Comparison of ENCODE assay signal across 21 cellular contexts in the genomic region with DNA sequence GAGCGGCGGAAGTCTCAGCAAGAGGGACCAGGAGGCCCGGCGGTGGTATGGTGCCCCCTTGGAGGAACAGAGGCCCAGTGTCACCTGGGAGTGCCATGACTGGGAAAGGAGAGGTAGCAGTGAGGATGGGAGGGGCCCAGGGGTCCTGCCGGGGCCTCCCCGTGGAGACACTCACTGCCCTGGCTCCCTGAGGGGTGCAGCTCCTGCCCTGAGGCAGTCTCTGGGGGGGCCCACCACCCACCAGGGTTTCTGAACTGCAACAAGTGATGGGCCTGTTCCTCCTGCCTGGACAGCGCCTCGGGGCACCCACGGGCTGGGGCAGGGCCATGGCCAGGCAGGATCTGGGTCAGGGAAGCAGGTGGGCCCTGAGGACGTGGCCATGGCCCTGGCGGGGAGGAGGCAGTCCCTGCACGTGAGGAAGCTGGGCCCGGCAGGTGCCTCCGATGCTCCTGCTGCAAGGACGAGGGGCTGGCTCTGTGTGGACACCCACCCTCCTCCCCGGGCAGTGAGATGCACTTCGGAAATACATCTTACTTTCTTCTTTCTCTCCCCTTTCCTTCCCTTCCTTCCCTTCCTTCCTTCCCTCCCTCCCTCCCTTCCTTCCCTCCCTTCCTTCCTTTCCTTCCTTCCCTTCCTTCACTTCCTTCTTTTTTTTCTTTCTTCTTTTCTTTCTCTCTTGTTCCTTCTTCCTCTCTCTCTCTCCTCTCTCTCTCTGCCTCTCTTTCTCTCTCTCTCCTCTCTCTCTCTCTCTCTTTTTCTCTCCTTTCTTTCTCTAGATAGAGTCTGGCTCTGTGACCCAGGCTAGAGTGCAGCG.
A peak's percentile ranks its signal among the peaks of the same experiment; 100 is the strongest.
DNase-seq lines count a peak whose midpoint lies in the region; ATAC-seq and TF ChIP-seq lines count a peak whose summit lies in the region.
"Had no signal": no experiment of that assay in that cellular context is flagged by ENCODE, and none has a peak within 500 bp of the region (broad histone marks: within the 10 kb centered on the region; RNA-seq: fewer than 3 reads in every experiment).

No MANE protein-coding gene starts in this region.

- H4K8ac ChIP-seq in neuronal stem cell (ENCODE audit: low read depth, low read length) = no peak overlapping the region

- H3K27me3 ChIP-seq in CD4-positive, alpha-beta T cell (ENCODE audit: control insufficient read depth, insufficient read depth, low read length) = no peaks in the 10 kb centered on the region
- H3K27me3 ChIP-seq in neuronal stem cell (ENCODE audit: control insufficient read depth in 3 of 3, insufficient read depth in 3 of 3, low read depth in 1 of 3, low read length in 3 of 3) = peaks cover 0 to 8% (median 3%) of the 10 kb centered on the region in 3 experiments
- H3K27me3 ChIP-seq: Peyer's patch had no signal

- H2BK15ac ChIP-seq in neuronal stem cell (ENCODE audit: low read length) = peak overlapping the region; percentile 100

- peaks cover 4% of the 10 kb centered on the region for H3K9me3 Mint-ChIP-seq in T-helper 1 cell treated with Interleukin-12 subunit alpha and Interleukin-12 subunit beta and Interleukin-4 antibody, amounts not matched to agents 30 μg/mL and 1 μg/mL, for 36 hours
- no peaks in the 10 kb centered on the region for H3K9me3 Mint-ChIP-seq in CD4-positive, alpha-beta T cell
- peaks cover 8% of the 10 kb centered on the region for H3K9me3 Mint-ChIP-seq in dendritic cell treated with granulocyte-macrophage colony-stimulating factor and Interleukin-4, amounts not matched to agents 40 ng/mL and 50 ng/mL, for 4 days

- WGBS in neuronal stem cell (ENCODE audit: extremely low coverage in 2 of 2, insufficient read length in 2 of 2, insufficient replicate concordance in 1 of 2), 2 donors = no CpG with 5 or more reads among the region's 18 CpGs

- no peaks in the 10 kb centered on the region for H3K9me3 ChIP-seq in CD4-positive, alpha-beta T cell (ENCODE audit: control insufficient read depth, low read length)
- H3K9me3 ChIP-seq in neuronal stem cell (replicated peaks in 1 of 2; ENCODE audit: control insufficient read depth in 2 of 2, insufficient read depth in 1 of 2, low read depth in 1 of 2, low read length in 2 of 2) = no peaks in the 10 kb centered on the region
- H3K9me3 ChIP-seq: Peyer's patch had no signal

- no peak overlapping the region for H2BK5ac ChIP-seq in neuronal stem cell (ENCODE audit: low read length)

- H3K18ac ChIP-seq in neuronal stem cell (ENCODE audit: low read length) = peak overlapping the region; percentile 85

- no peak overlapping the region for H3K4me2 ChIP-seq in neuronal stem cell (ENCODE audit: insufficient read depth, low read length, poor library complexity, severe bottlenecking)

- H3K4me3 Mint-ChIP-seq in T-helper 1 cell treated with Interleukin-12 subunit alpha and Interleukin-12 subunit beta and Interleukin-4 antibody, amounts not matched to agents 30 μg/mL and 1 μg/mL, for 36 hours = no peak overlapping the region
- H3K4me3 Mint-ChIP-seq in CD4-positive, alpha-beta T cell = no peak overlapping the region
- H3K4me3 Mint-ChIP-seq in dendritic cell treated with granulocyte-macrophage colony-stimulating factor and Interleukin-4, amounts not matched to agents 40 ng/mL and 50 ng/mL, for 4 days = no peak overlapping the region

- CTCF ChIA-PET in CD4-positive, alpha-beta T cell (lab: Charles Lee) = no interaction called here

- peaks cover 2% of the 10 kb centered on the region for H3K36me3 Mint-ChIP-seq in T-helper 1 cell treated with Interleukin-12 subunit alpha and Interleukin-12 subunit beta and Interleukin-4 antibody, amounts not matched to agents 30 μg/mL and 1 μg/mL, for 36 hours (ENCODE audit: low read depth)
- no peaks in the 10 kb centered on the region for H3K36me3 Mint-ChIP-seq in CD4-positive, alpha-beta T cell (ENCODE audit: low read depth)
- no peaks in the 10 kb centered on the region for H3K36me3 Mint-ChIP-seq in dendritic cell treated with granulocyte-macrophage colony-stimulating factor and Interleukin-4, amounts not matched to agents 40 ng/mL and 50 ng/mL, for 4 days (ENCODE audit: low read depth)

- no peak for TF ChIP-seq CTCF in CD4-positive, alpha-beta T cell (IDR thresholded peaks at IDR 0.05)

- DNase-seq in T-helper 1 cell = no peak
- DNase-seq in CD4-positive, alpha-beta T cell = no peak
- DNase-seq in neuronal stem cell (ENCODE audit: low spot score) = no peak
- no peak for DNase-seq in Ammon's horn (ENCODE audit: low spot score)
- DNase-seq in G401 (ENCODE audit: low spot score) = no peak
- DNase-seq in NCI-H128 (lab: John Stamatoyannopoulos, UW; ENCODE audit: unreplicated experiment) = no peak
- DNase-seq: DND-41, GDM1, GOT3, IMR-90, Kasumi-1, NCI-H1105 treated with DMSO at 0.1 percent for 48 hours, NCI-H187, NCI-H226, NCI-H524 treated with DMSO at 0.1 percent for 48 hours, Peyer's patch had no signal

- H3K4me3 ChIP-seq in neuronal stem cell (ENCODE audit: low read length in 2 of 2) = no peak overlapping the region
- H3K4me3 ChIP-seq: GM12878, Peyer's patch had no signal

- no peak overlapping the region for H2AFZ ChIP-seq in neuronal stem cell (ENCODE audit: low read length)

- H3K14ac ChIP-seq in neuronal stem cell (ENCODE audit: low read length) = peak overlapping the region; percentile 82

- peaks cover 2% of the 10 kb centered on the region for H3K79me1 ChIP-seq in neuronal stem cell (ENCODE audit: low read depth, low read length)

- peaks cover 27 to 48% of the 10 kb centered on the region in 2 donors for H3K4me1 ChIP-seq in neuronal stem cell (ENCODE audit: control insufficient read depth in 2 of 2, insufficient read depth in 1 of 2, low read depth in 1 of 2, low read length in 2 of 2)

- H3K23ac ChIP-seq in neuronal stem cell (ENCODE audit: low read depth, low read length, poor library complexity) = peak overlapping the region; percentile 91

- POLR2A ChIA-PET in CD4-positive, alpha-beta T cell (lab: Charles Lee) = no interaction called here

- H3K4ac ChIP-seq in neuronal stem cell (ENCODE audit: low read length) = peak overlapping the region; percentile 76

- intact Hi-C loops in CD4-positive, alpha-beta T cell (cut with DNase I, micrococcal nuclease) = no loop called here
- intact Hi-C loops in dendritic cell treated with granulocyte-macrophage colony-stimulating factor and Interleukin-4, amounts not matched to agents 40 ng/mL and 50 ng/mL, for 4 days (cut with micrococcal nuclease) = no loop called here

- H3K27ac ChIP-seq in CD4-positive, alpha-beta T cell (ENCODE audit: low read depth, low read length) = no peak overlapping the region
- no peak overlapping the region for H3K27ac ChIP-seq in neuronal stem cell (replicated peaks; ENCODE audit: low read length)
- H3K27ac ChIP-seq: 22Rv1, Peyer's patch had no signal

- no peaks in the 10 kb centered on the region for H3K36me3 ChIP-seq in neuronal stem cell (replicated peaks in 1 of 2; ENCODE audit: control insufficient read depth in 2 of 2, insufficient read depth in 2 of 2, low read length in 2 of 2)
- H3K36me3 ChIP-seq: Peyer's patch had no signal

- H4K91ac ChIP-seq in neuronal stem cell (ENCODE audit: low read depth, low read length, poor library complexity) = no peak overlapping the region

- in situ Hi-C loops in G401 (cut with HindIII; ENCODE audit: low sequenced_read_pairs) = no loop called here

- no peaks in the 10 kb centered on the region for H3K4me1 Mint-ChIP-seq in T-helper 1 cell treated with Interleukin-12 subunit alpha and Interleukin-12 subunit beta and Interleukin-4 antibody, amounts not matched to agents 30 μg/mL and 1 μg/mL, for 36 hours (ENCODE audit: low read depth)
- peaks cover 5% of the 10 kb centered on the region for H3K4me1 Mint-ChIP-seq in CD4-positive, alpha-beta T cell (ENCODE audit: low read depth)
- no peaks in the 10 kb centered on the region for H3K4me1 Mint-ChIP-seq in dendritic cell treated with granulocyte-macrophage colony-stimulating factor and Interleukin-4, amounts not matched to agents 40 ng/mL and 50 ng/mL, for 4 days (ENCODE audit: low read depth)

- no peak for ATAC-seq in CD4-positive, alpha-beta T cell (ENCODE audit: poor library complexity)
- ATAC-seq: GM12878, Right ventricle myocardium inferior had no signal

- peak overlapping the region; percentile 49 for H3K27ac Mint-ChIP-seq in T-helper 1 cell treated with Interleukin-12 subunit alpha and Interleukin-12 subunit beta and Interleukin-4 antibody, amounts not matched to agents 30 μg/mL and 1 μg/mL, for 36 hours
- peak overlapping the region; percentile 71 for H3K27ac Mint-ChIP-seq in CD4-positive, alpha-beta T cell
- H3K27ac Mint-ChIP-seq in dendritic cell treated with granulocyte-macrophage colony-stimulating factor and Interleukin-4, amounts not matched to agents 40 ng/mL and 50 ng/mL, for 4 days = peak overlapping the region; percentile 38

- H2BK12ac ChIP-seq in neuronal stem cell (ENCODE audit: low read length) = peak overlapping the region; percentile 90

- H2BK120ac ChIP-seq in neuronal stem cell (ENCODE audit: low read depth, low read length) = peak overlapping the region; percentile 29

- peak overlapping the region; percentile 21 for H3K9ac ChIP-seq in neuronal stem cell (ENCODE audit: low read depth, low read length, poor library complexity)

- H3K27me3 Mint-ChIP-seq in T-helper 1 cell treated with Interleukin-12 subunit alpha and Interleukin-12 subunit beta and Interleukin-4 antibody, amounts not matched to agents 30 μg/mL and 1 μg/mL, for 36 hours (ENCODE audit: low read depth) = no peaks in the 10 kb centered on the region
- H3K27me3 Mint-ChIP-seq in CD4-positive, alpha-beta T cell = no peaks in the 10 kb centered on the region
- H3K27me3 Mint-ChIP-seq in dendritic cell treated with granulocyte-macrophage colony-stimulating factor and Interleukin-4, amounts not matched to agents 40 ng/mL and 50 ng/mL, for 4 days = peaks cover 44% of the 10 kb centered on the region

- peak overlapping the region; percentile 100 for H2AK5ac ChIP-seq in neuronal stem cell (ENCODE audit: low read depth, low read length)
